26 cellular contexts compared by ENCODE assay signal in genomic region chr20:59565768-59566461, GRCh38. TPM values are rescaled to one million over a fixed set of nuclear protein-coding genes. Genes with fewer than 3 reads are reported as not detected.
"Had no signal": no experiment of that assay in that cellular context is flagged by ENCODE, and none has a peak within 500 bp of the region (broad histone marks: within the 10 kb centered on the region; RNA-seq: fewer than 3 reads in every experiment).

No MANE protein-coding gene starts in this region.

- DNase-seq: activated CD4-positive, alpha-beta T cell treated with anti-CD3 and anti-CD28 coated beads, Interleukin-2, amount 50 U/mL, for 48 hours; activated naive CD4-positive, alpha-beta T cell; adrenal gland; brain microvascular endothelial cell; caudate nucleus; effector CD4-positive, alpha-beta T cell; gastrocnemius medialis; hypothalamus; left cardiac atrium; midbrain; natural killer cell; pancreas; psoas muscle; stimulated activated CD4-positive, alpha-beta T cell treated with anti-CD3 and anti-CD28 coated beads, Interleukin-12 subunit alpha, Interleukin-12 subunit beta, amount 100 ng/mL, for 4 hours; stomach; T-cell; uterus; WERI-Rb-1 had no signal

- H3K4me3 ChIP-seq: adrenal gland, ascending aorta, gastrocnemius medialis, pancreas, psoas muscle, right atrium auricular region, stomach, suprapubic skin, tibial nerve, uterus had no signal

- H3K9me3 ChIP-seq: adrenal gland, ascending aorta, gastrocnemius medialis, pancreas, psoas muscle, right atrium auricular region, stomach, suprapubic skin, tibial nerve, uterus had no signal

- H3K4me1 ChIP-seq: adrenal gland, ascending aorta, gastrocnemius medialis, pancreas, psoas muscle, right atrium auricular region, stomach, tibial nerve, uterus had no signal

- H3K36me3 ChIP-seq: adrenal gland, ascending aorta, brain microvascular endothelial cell, gastrocnemius medialis, pancreas, right atrium auricular region, stomach, suprapubic skin, tibial nerve, uterus, WERI-Rb-1 had no signal

- H3K27me3 ChIP-seq: ascending aorta, brain microvascular endothelial cell, gastrocnemius medialis, right atrium auricular region, uterus had no signal

- ATAC-seq: esophagus mucosa; gastrocnemius medialis; left cardiac atrium; natural killer cell; pancreas; psoas muscle; stimulated activated memory B cell treated with anti-CD40 and anti-IgM and Interleukin-4, amounts not matched to agents 10 μg/mL and 1 μg/mL and 100 μg/mL, for 72 hours; T-cell had no signal

- FAIRE-seq: pancreas, TTC549 had no signal

- H3K27ac ChIP-seq: adrenal gland, ascending aorta, brain microvascular endothelial cell, gastrocnemius medialis, pancreas, psoas muscle, right atrium auricular region, stomach, suprapubic skin, tibial nerve, uterus, WERI-Rb-1 had no signal

RNA-seq across cellular contexts. Expression of gene PHACTR3, which starts 38.4 kb away (rescaled TPM):
- total RNA-seq: activated T-helper 1 cell treated with anti-CD3 and anti-CD28 coated beads, Interleukin-12 subunit alpha, Interleukin-12 subunit beta, Interleukin-2, Interleukin-4 antibody, amounts not matched to agents 30 ng/mL and 10 ng/mL and 1 ng/mL, durations not matched to agents 14 hours and 24 hours and 36 hours; ascending aorta; esophagus mucosa; natural killer cell; T-cell had no signal
